ENCODE assay signal across 1 cellular context in genomic region chr7:6278749-6279310, GRCh38.
A peak's percentile ranks its signal among the peaks of the same experiment; 100 is the strongest.
TF ChIP-seq lines count a peak whose summit lies in the region.

No MANE protein-coding gene starts in this region.

TF ChIP-seq in K562, 482 proteins besides CTCF, POLR2A, EP300 and RAD21 (continued from another document):
- TF ChIP-seq BCOR (IDR thresholded peaks at IDR 0.05): peak; percentile 93
- peak; percentile 59; the same call in 1 of the 2 replicates for TF ChIP-seq PTBP1 (IDR thresholded peaks at IDR 0.05; ENCODE audit: low read depth, low read length)
- peak; percentile 64 for TF ChIP-seq HDAC2 (IDR thresholded peaks at IDR 0.05)
- TF ChIP-seq ETV5 (CRISPR knock-in tag; IDR thresholded peaks at IDR 0.05; ENCODE audit: low read depth): no peak
- TF ChIP-seq RBM25 (IDR thresholded peaks at IDR 0.05; ENCODE audit: low read depth, low read length, severe bottlenecking): peak; percentile 97
- TF ChIP-seq ZFP36 (IDR thresholded peaks at IDR 0.05; ENCODE audit: low read depth, low read length, partially characterized antibody): peak; percentile 87
